Comparison of ENCODE assay signal across 15 cellular contexts in the genomic region with DNA sequence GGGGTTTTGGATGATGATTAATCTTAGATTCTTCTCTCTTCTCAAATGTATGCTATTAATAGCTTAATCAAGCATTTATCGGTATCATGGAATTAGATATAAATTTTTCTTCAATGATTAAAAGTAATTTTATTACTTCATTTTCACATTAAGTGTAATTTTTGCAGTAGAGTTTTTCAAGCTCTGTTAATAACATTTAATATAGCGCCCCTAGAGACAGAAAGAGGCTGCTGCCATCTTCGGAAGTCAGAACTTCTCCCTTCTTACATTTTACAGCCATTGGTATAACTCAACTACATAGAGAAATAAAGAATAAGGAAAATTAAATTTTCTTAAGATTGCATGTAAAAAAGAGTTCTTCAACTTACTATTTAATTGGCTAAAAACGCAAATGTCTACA.
DNase-seq lines count a peak whose midpoint lies in the region; ATAC-seq and TF ChIP-seq lines count a peak whose summit lies in the region.
"Had no signal": no experiment of that assay in that cellular context is flagged by ENCODE, and none has a peak within 500 bp of the region (broad histone marks: within the 10 kb centered on the region; RNA-seq: fewer than 3 reads in every experiment).

No MANE protein-coding gene starts in this region.

- no peak overlapping the region for H3K4me3 Mint-ChIP-seq in neural crest cell
- no peak overlapping the region for H3K4me3 Mint-ChIP-seq in activated CD8-positive, alpha-beta T cell treated with anti-CD3 and anti-CD28 coated beads, Interleukin-2, amount 10 ng/mL, durations not matched to agents 7 days and 5 days

- H3K9me3 ChIP-seq in SU-DHL-6 (ENCODE audit: insufficient read depth, low read length): no peaks in the 10 kb centered on the region
- peaks cover 0 to 3% of the 10 kb centered on the region in 2 donors for H3K9me3 ChIP-seq in right atrium auricular region
- H3K9me3 ChIP-seq: mucosa of descending colon had no signal

- no peak overlapping the region for H2AFZ ChIP-seq in SU-DHL-6 (ENCODE audit: low read depth, low read length, severe bottlenecking)

- H3K27me3 Mint-ChIP-seq in neural crest cell (ENCODE audit: low read depth): no peaks in the 10 kb centered on the region
- no peaks in the 10 kb centered on the region for H3K27me3 Mint-ChIP-seq in activated CD8-positive, alpha-beta T cell treated with anti-CD3 and anti-CD28 coated beads, Interleukin-2, amount 10 ng/mL, durations not matched to agents 7 days and 5 days (ENCODE audit: low read depth)

- H4K20me1 ChIP-seq in SU-DHL-6 (ENCODE audit: low read depth, low read length): no peaks in the 10 kb centered on the region

- no peak overlapping the region for H3K4me2 ChIP-seq in SU-DHL-6 (ENCODE audit: low read depth, low read length, poor library complexity, severe bottlenecking)

- no peaks in the 10 kb centered on the region for H3K9me3 Mint-ChIP-seq in neural crest cell
- peaks cover 5% of the 10 kb centered on the region for H3K9me3 Mint-ChIP-seq in activated CD8-positive, alpha-beta T cell treated with anti-CD3 and anti-CD28 coated beads, Interleukin-2, amount 10 ng/mL, durations not matched to agents 7 days and 5 days (ENCODE audit: insufficient read depth)

- H3K4me1 ChIP-seq in right atrium auricular region: no peaks in the 10 kb centered on the region
- H3K4me1 ChIP-seq: heart left ventricle had no signal

- H3K27ac ChIP-seq in SU-DHL-6 (ENCODE audit: low read depth, low read length) (no peak overlapping the region), right atrium auricular region (no peak overlapping the region)
- H3K27ac ChIP-seq: heart left ventricle had no signal

- H3K4me3 ChIP-seq in GM12865 (ENCODE audit: low read depth, low read length): no peak overlapping the region
- no peak overlapping the region for H3K4me3 ChIP-seq in SU-DHL-6 (ENCODE audit: insufficient read depth, low read length, poor library complexity, severe bottlenecking)
- no peak overlapping the region for H3K4me3 ChIP-seq in right atrium auricular region
- H3K4me3 ChIP-seq: heart left ventricle, mucosa of descending colon had no signal

- no peak for DNase-seq in GM12865 (ENCODE audit: low read depth)
- DNase-seq in neural crest cell (ENCODE audit: low read depth, low spot score): no peak
- DNase-seq in activated CD8-positive, alpha-beta T cell treated with anti-CD3 and anti-CD28 coated beads, Interleukin-2, amount 10 ng/mL, durations not matched to agents 7 days and 5 days: no peak
- DNase-seq in NOMO-1 treated with DMSO at 0.1 percent for 48 hours (lab: John Stamatoyannopoulos, UW; ENCODE audit: unreplicated experiment): no peak
- DNase-seq in UCSD-AML1 (lab: John Stamatoyannopoulos, UW; ENCODE audit: unreplicated experiment): no peak
- no peak for DNase-seq in right atrium auricular region (ENCODE audit: low spot score)
- DNase-seq: heart left ventricle, left ventricle myocardium superior, mucosa of descending colon, NCI-H1694, NCI-H226, NCI-H82 had no signal

- no peaks in the 10 kb centered on the region for H3K36me3 Mint-ChIP-seq in neural crest cell (ENCODE audit: low read depth)
- no peaks in the 10 kb centered on the region for H3K36me3 Mint-ChIP-seq in activated CD8-positive, alpha-beta T cell treated with anti-CD3 and anti-CD28 coated beads, Interleukin-2, amount 10 ng/mL, durations not matched to agents 7 days and 5 days (ENCODE audit: low read depth)

- ATAC-seq in activated CD8-positive, alpha-beta T cell treated with anti-CD3 and anti-CD28 coated beads, Interleukin-2, amount 10 ng/mL, durations not matched to agents 7 days and 5 days: no peak
- ATAC-seq: heart left ventricle, left ventricle myocardium superior, mucosa of descending colon had no signal

- H3K79me2 ChIP-seq in SU-DHL-6 (ENCODE audit: insufficient read depth, low read length): no peaks in the 10 kb centered on the region

- H3K9ac ChIP-seq in SU-DHL-6 (ENCODE audit: low read length): no peak overlapping the region

- TF ChIP-seq CTCF in GM12865 (IDR thresholded peaks at IDR 0.05; ENCODE audit: insufficient read depth, low read depth, low read length, missing control alignments) (peak; percentile 13), LNCAP (IDR thresholded peaks at IDR 0.05) (peak; percentile 32; the same call in 1 of the 2 replicates), SU-DHL-6 (IDR thresholded peaks at IDR 0.05; ENCODE audit: insufficient read depth, low read length, poor library complexity, severe bottlenecking) (peak; percentile 17), neural crest cell (conservative IDR thresholded peaks at IDR 0.05) (peak; percentile 59), right atrium auricular region (IDR thresholded peaks at IDR 0.05) (no peak)

- CTCF ChIA-PET in activated CD8-positive, alpha-beta T cell treated with anti-CD3 and anti-CD28 coated beads, Interleukin-2, amount 10 ng/mL, durations not matched to agents 7 days and 5 days (lab: Charles Lee): no interaction called here

- no peaks in the 10 kb centered on the region for H3F3A ChIP-seq in SU-DHL-6 (ENCODE audit: insufficient read depth)

- no peaks in the 10 kb centered on the region for H3K4me1 Mint-ChIP-seq in neural crest cell
- H3K4me1 Mint-ChIP-seq in activated CD8-positive, alpha-beta T cell treated with anti-CD3 and anti-CD28 coated beads, Interleukin-2, amount 10 ng/mL, durations not matched to agents 7 days and 5 days (ENCODE audit: low read depth): no peaks in the 10 kb centered on the region

- no peak overlapping the region for H3K27ac Mint-ChIP-seq in neural crest cell (ENCODE audit: unreplicated experiment)
- H3K27ac Mint-ChIP-seq in activated CD8-positive, alpha-beta T cell treated with anti-CD3 and anti-CD28 coated beads, Interleukin-2, amount 10 ng/mL, durations not matched to agents 7 days and 5 days: no peak overlapping the region
- H3K27ac Mint-ChIP-seq: activated T-helper 2 cell treated with anti-CD3 and anti-CD28 coated beads, Interferon-gamma antibody, Interleukin-2, Interleukin-4, amounts not matched to agents 10 μg/mL and 5 μg/mL and 100 μg/mL, durations not matched to agents 14 hours and 24 hours and 36 hours had no signal

- no peaks in the 10 kb centered on the region for H3K27me3 ChIP-seq in SU-DHL-6 (ENCODE audit: low read length)
- H3K27me3 ChIP-seq in right atrium auricular region: no peaks in the 10 kb centered on the region
- H3K27me3 ChIP-seq: heart left ventricle had no signal

- POLR2A ChIA-PET in activated CD8-positive, alpha-beta T cell treated with anti-CD3 and anti-CD28 coated beads, Interleukin-2, amount 10 ng/mL, durations not matched to agents 7 days and 5 days (lab: Charles Lee): no interaction called here

- no peaks in the 10 kb centered on the region; the same call in 1 of the 2 replicates for H3K9me2 ChIP-seq in SU-DHL-6 (replicated peaks; ENCODE audit: insufficient read depth, low read length)

- H3K36me3 ChIP-seq in SU-DHL-6 (ENCODE audit: low read length): no peaks in the 10 kb centered on the region
- no peaks in the 10 kb centered on the region for H3K36me3 ChIP-seq in right atrium auricular region
- H3K36me3 ChIP-seq: heart left ventricle had no signal

Comparison
In these comparisons a context has a peak if more than half of its experiments do, and no peak if none do; other contexts are left out.
1. CTCF ChIP-seq: peak in GM12865 (single experiment), LNCAP (single experiment), SU-DHL-6 (single experiment) and neural crest cell (single experiment); none in right atrium auricular region (0 of 2).